ENCODE assay signal across 30 cellular contexts in genomic region chr3:101802179-101802578, GRCh38.
"Had no signal": no experiment of that assay in that cellular context is flagged by ENCODE, and none has a peak within 500 bp of the region (broad histone marks: within the 10 kb centered on the region; RNA-seq: fewer than 3 reads in every experiment).

No MANE protein-coding gene starts in this region.

- H3K4me1 ChIP-seq: pancreas, prostate gland had no signal

- H3K4me3 Mint-ChIP-seq: activated naive CD8-positive, alpha-beta T cell treated with anti-CD3 and anti-CD28 coated beads, Interleukin-2, amount 10 ng/mL, durations not matched to agents 7 days and 5 days; immature natural killer cell; mesothelial cell of epicardium; naive B cell; neural crest cell; stimulated activated naive B cell treated with anti-CD40 and anti-IgM and Interleukin-4, amounts not matched to agents 10 μg/mL and 1 μg/mL and 100 μg/mL, for 72 hours had no signal

- H3K36me3 ChIP-seq: pancreas, prostate gland had no signal

- H3K9me3 Mint-ChIP-seq: activated naive CD8-positive, alpha-beta T cell treated with anti-CD3 and anti-CD28 coated beads, Interleukin-2, amount 10 ng/mL, durations not matched to agents 7 days and 5 days; activated T-helper 2 cell treated with anti-CD3 and anti-CD28 coated beads, Interferon-gamma antibody, Interleukin-2, Interleukin-4, amounts not matched to agents 10 μg/mL and 5 μg/mL and 100 μg/mL, durations not matched to agents 14 hours and 24 hours and 36 hours; immature natural killer cell; naive B cell; neural crest cell; stimulated activated naive B cell treated with anti-CD40 and anti-IgM and Interleukin-4, amounts not matched to agents 10 μg/mL and 1 μg/mL and 100 μg/mL, for 72 hours had no signal

- H3K27me3 ChIP-seq: pancreas, sigmoid colon, tibial nerve had no signal

- H3K4me1 Mint-ChIP-seq: neural crest cell had no signal

- H3K9me3 ChIP-seq: pancreas, prostate gland, sigmoid colon, tibial nerve had no signal

- H3K27ac Mint-ChIP-seq: activated naive CD8-positive, alpha-beta T cell treated with anti-CD3 and anti-CD28 coated beads, Interleukin-2, amount 10 ng/mL, durations not matched to agents 7 days and 5 days; activated T-helper 2 cell treated with anti-CD3 and anti-CD28 coated beads, Interferon-gamma antibody, Interleukin-2, Interleukin-4, amounts not matched to agents 10 μg/mL and 5 μg/mL and 100 μg/mL, durations not matched to agents 14 hours and 24 hours and 36 hours; mesothelial cell of epicardium; stimulated activated naive B cell treated with anti-CD40 and anti-IgM and Interleukin-4, amounts not matched to agents 10 μg/mL and 1 μg/mL and 100 μg/mL, for 72 hours had no signal

- ATAC-seq: esophagus mucosa; left colon; pancreas; stimulated activated naive B cell treated with anti-CD40 and anti-IgM and Interleukin-4, amounts not matched to agents 10 μg/mL and 1 μg/mL and 100 μg/mL, for 72 hours had no signal

- H3K4me3 ChIP-seq: pancreas, prostate gland, sigmoid colon, tibial nerve had no signal

- H3K27ac ChIP-seq: pancreas, prostate gland, sigmoid colon, VCaP had no signal

- H3K27me3 Mint-ChIP-seq: activated naive CD8-positive, alpha-beta T cell treated with anti-CD3 and anti-CD28 coated beads, Interleukin-2, amount 10 ng/mL, durations not matched to agents 7 days and 5 days; naive B cell; stimulated activated naive B cell treated with anti-CD40 and anti-IgM and Interleukin-4, amounts not matched to agents 10 μg/mL and 1 μg/mL and 100 μg/mL, for 72 hours had no signal

- DNase-seq: activated CD4-positive, alpha-beta T cell treated with anti-CD3 and anti-CD28 coated beads for 48 hours; activated CD4-positive, alpha-beta T cell treated with anti-CD3 and anti-CD28 coated beads, Interleukin-2, amount 50 U/mL, for 48 hours; activated CD8-positive, alpha-beta memory T cell treated with anti-CD3 and anti-CD28 coated beads for 24 hours; activated naive CD8-positive, alpha-beta T cell treated with anti-CD3 and anti-CD28 coated beads, Interleukin-2, amount 10 ng/mL, durations not matched to agents 7 days and 5 days; amygdala; caudate nucleus; cortex of kidney; foreskin fibroblast; head of caudate nucleus; hippocampal formation; immature natural killer cell; kidney; left colon; mammary epithelial cell; naive B cell; nucleus accumbens; pancreas; retina; sigmoid colon; small intestine; stimulated activated CD4-positive, alpha-beta T cell treated with anti-CD3 and anti-CD28 coated beads, Interleukin-4, amount 100 ng/mL, for 24 hours; stimulated activated naive B cell treated with anti-CD40 and anti-IgM and Interleukin-4, amounts not matched to agents 10 μg/mL and 1 μg/mL and 100 μg/mL, for 72 hours; T-helper 1 cell had no signal
